ENCODE assay signal across 9 cellular contexts in genomic region chr6:16473184-16473907, GRCh38.
DNase-seq lines count a peak whose midpoint lies in the region; ATAC-seq and TF ChIP-seq lines count a peak whose summit lies in the region.
"Had no signal": no experiment of that assay in that cellular context is flagged by ENCODE, and none has a peak within 500 bp of the region (broad histone marks: within the 10 kb centered on the region; RNA-seq: fewer than 3 reads in every experiment).

No MANE protein-coding gene starts in this region.

- no peaks in the 10 kb centered on the region for H3K27me3 Mint-ChIP-seq in activated naive CD8-positive, alpha-beta T cell
- H3K27me3 Mint-ChIP-seq in CD14-positive monocyte (ENCODE audit: low read depth in 3 of 3) (peaks cover 0 to 3% (median 0%) of the 10 kb centered on the region in 3 donors), glutamatergic neuron (ENCODE audit: unreplicated experiment) (no peaks in the 10 kb centered on the region)
- H3K27me3 Mint-ChIP-seq: dendritic cell treated with granulocyte-macrophage colony-stimulating factor and Interleukin-4, amounts not matched to agents 40 ng/mL and 50 ng/mL, for 4 days had no signal

- TF ChIP-seq CTCF in GM06990 (IDR thresholded peaks at IDR 0.05; ENCODE audit: insufficient read depth, low read length, poor library complexity, severe bottlenecking) (no peak), CD14-positive monocyte (IDR thresholded peaks at IDR 0.05) (no peak), glutamatergic neuron (IDR thresholded peaks at IDR 0.05; ENCODE audit: partially characterized antibody, unreplicated experiment) (no peak), GM10248 (IDR thresholded peaks at IDR 0.05; ENCODE audit: control extremely low read depth, extremely low read depth, low read depth, missing control alignments) (no peak)

- CTCF ChIA-PET in GM10248 (lab: Yijun Ruan, JAX): interaction anchor here (1.0 to 2.1 kb wide), 9 partner anchors 8 to 290 kb away, joined by 3 to 10 read pairs (median 4); no protein-coding TSS in a partner anchor

- peak; percentile 45 for ATAC-seq in GM19372 (IDR thresholded peaks at IDR 0.05; ENCODE audit: low read depth, unreplicated experiment)
- ATAC-seq in HG03066 (IDR thresholded peaks at IDR 0.05; ENCODE audit: low read depth, unreplicated experiment): peak; percentile 51

- no peaks in the 10 kb centered on the region for H3K27me3 ChIP-seq in GM06990 (replicated peaks; ENCODE audit: control insufficient read depth, insufficient read depth, low read length)

- peaks cover 20% of the 10 kb centered on the region for H3K36me3 Mint-ChIP-seq in activated naive CD8-positive, alpha-beta T cell
- H3K36me3 Mint-ChIP-seq in CD14-positive monocyte (peaks cover 27 to 35% of the 10 kb centered on the region in 2 donors), glutamatergic neuron (ENCODE audit: unreplicated experiment) (peaks cover 5% of the 10 kb centered on the region)

- H3K9me3 Mint-ChIP-seq in activated naive CD8-positive, alpha-beta T cell (ENCODE audit: low read depth): peaks cover 4% of the 10 kb centered on the region
- peaks cover 0 to 2% (median 2%) of the 10 kb centered on the region in 7 donors for H3K9me3 Mint-ChIP-seq in CD14-positive monocyte
- no peaks in the 10 kb centered on the region for H3K9me3 Mint-ChIP-seq in glutamatergic neuron (ENCODE audit: unreplicated experiment)
- H3K9me3 Mint-ChIP-seq: dendritic cell treated with granulocyte-macrophage colony-stimulating factor and Interleukin-4, amounts not matched to agents 40 ng/mL and 50 ng/mL, for 4 days had no signal

- peak overlapping the region; percentile 91 for H3K27ac Mint-ChIP-seq in activated naive CD8-positive, alpha-beta T cell
- no peak overlapping the region for H3K27ac Mint-ChIP-seq in CD14-positive monocyte
- H3K27ac Mint-ChIP-seq in glutamatergic neuron (ENCODE audit: unreplicated experiment): no peak overlapping the region
- H3K27ac Mint-ChIP-seq: dendritic cell treated with granulocyte-macrophage colony-stimulating factor and Interleukin-4, amounts not matched to agents 40 ng/mL and 50 ng/mL, for 4 days had no signal

- H3K4me3 Mint-ChIP-seq in activated naive CD8-positive, alpha-beta T cell: peak overlapping the region; percentile 58
- H3K4me3 Mint-ChIP-seq in CD14-positive monocyte (no peak overlapping the region), glutamatergic neuron (ENCODE audit: unreplicated experiment) (no peak overlapping the region)
- H3K4me3 Mint-ChIP-seq: dendritic cell treated with granulocyte-macrophage colony-stimulating factor and Interleukin-4, amounts not matched to agents 40 ng/mL and 50 ng/mL, for 4 days had no signal

- H3K36me3 ChIP-seq in GM06990 (ENCODE audit: control insufficient read depth, insufficient read depth, low read length): no peaks in the 10 kb centered on the region

- H3K4me1 Mint-ChIP-seq in activated naive CD8-positive, alpha-beta T cell (ENCODE audit: low read depth): peaks cover 83% of the 10 kb centered on the region
- H3K4me1 Mint-ChIP-seq in CD14-positive monocyte (no peaks in the 10 kb centered on the region), glutamatergic neuron (ENCODE audit: low read depth, unreplicated experiment) (peaks cover 23% of the 10 kb centered on the region)

- POLR2A ChIA-PET in GM10248 (lab: Yijun Ruan, JAX): interaction anchor here (1.2 kb wide), 1 partner anchor 53 kb away, joined by 7 read pairs; no protein-coding TSS in a partner anchor

- intact Hi-C loops in CD14-positive monocyte (cut with micrococcal nuclease): no loop called here

- H3K4me3 ChIP-seq in GM06990 (replicated peaks; ENCODE audit: low read depth, low read length): 0 out of 2 replicates have a peak overlapping the region, but pooled peaks have one; percentile 0

- DNase-seq in GM06990 (ENCODE audit: extremely low read depth, insufficient read length) (peak; percentile 70), CD14-positive monocyte (ENCODE audit: low spot score) (no peak), glutamatergic neuron (no peak), NCI-H526 treated with DMSO at 0.1 percent for 48 hours (lab: John Stamatoyannopoulos, UW) (no peak), GM10248 (ENCODE audit: extremely low spot score) (no peak)
